Comparison of ENCODE assay signal across 12 cellular contexts in genomic region chr16:29906520-29907244, GRCh38. TPM values are rescaled to one million over a fixed set of nuclear protein-coding genes. Genes with fewer than 3 reads are reported as not detected.
A peak's percentile ranks its signal among the peaks of the same experiment; 100 is the strongest.
DNase-seq lines count a peak whose midpoint lies in the region; FAIRE-seq and TF ChIP-seq lines count a peak whose summit lies in the region.
"Had no signal": no experiment of that assay in that cellular context is flagged by ENCODE, and none has a peak within 500 bp of the region (broad histone marks: within the 10 kb centered on the region; RNA-seq: fewer than 3 reads in every experiment).

No MANE protein-coding gene starts in this region.

- H3K36me3 Mint-ChIP-seq in astrocyte (ENCODE audit: low read depth, unreplicated experiment): peaks cover 9% of the 10 kb centered on the region

- no peak overlapping the region for H3K27ac Mint-ChIP-seq in astrocyte (ENCODE audit: unreplicated experiment)

- no peak for TF ChIP-seq CTCF in astrocyte (IDR thresholded peaks at IDR 0.05; ENCODE audit: insufficient read depth, low read depth, low read length)

- H3K27ac ChIP-seq in astrocyte (ENCODE audit: low read depth, low read length): no peak overlapping the region

- peaks cover 4% of the 10 kb centered on the region for H3K79me2 ChIP-seq in astrocyte (ENCODE audit: insufficient read depth, low read length)

- no peaks in the 10 kb centered on the region for H3K27me3 Mint-ChIP-seq in astrocyte (ENCODE audit: low read depth, unreplicated experiment)

- intact Hi-C loops in posterior vena cava (cut with DNase I): no loop called here

- peak overlapping the region; percentile 34 for H3K4me3 Mint-ChIP-seq in astrocyte (ENCODE audit: unreplicated experiment)

- H3K9me3 Mint-ChIP-seq in astrocyte (ENCODE audit: unreplicated experiment): no peaks in the 10 kb centered on the region

- no peak overlapping the region for H3K4me2 ChIP-seq in astrocyte (ENCODE audit: low read length)

- DNase-seq in H7 (peak; percentile 55), astrocyte (ENCODE audit: low read depth) (no peak), posterior vena cava (ENCODE audit: low spot score) (peak; percentile 64), cerebellar cortex (ENCODE audit: low spot score) (no peak), GM12891 (ENCODE audit: insufficient read length, low spot score) (no peak), RCC 7860 (ENCODE audit: low spot score) (no peak)
- DNase-seq: C1 segment of cervical spinal cord, KG1, NCI-H1105 treated with DMSO at 0.1 percent for 48 hours, NCI-H1694, NCI-H748 treated with DMSO at 0.1 percent for 48 hours had no signal

- FAIRE-seq in astrocyte (lab: Jason Lieb, UNC) (no peak), GM12891 (lab: Jason Lieb, UNC) (no peak), RCC 7860 (lab: Jason Lieb, UNC) (no peak)
- FAIRE-seq: D721Med had no signal

- H3K4me3 ChIP-seq in H7 (ENCODE audit: insufficient read depth, low read depth, low read length) (no peak overlapping the region), astrocyte (ENCODE audit: insufficient read depth, low read depth, low read length) (no peak overlapping the region)

- no peaks in the 10 kb centered on the region for H3K9me3 ChIP-seq in astrocyte (ENCODE audit: insufficient read depth, low read depth, low read length)

- no peak overlapping the region for H2AFZ ChIP-seq in astrocyte (ENCODE audit: low read depth, low read length)

- no peak for TF ChIP-seq POLR2A in GM12891 (IDR thresholded peaks at IDR 0.05; ENCODE audit: low read depth, low read length)

- H3K9ac ChIP-seq in astrocyte (ENCODE audit: low read length): no peak overlapping the region

- H3K36me3 ChIP-seq in H7 (replicated peaks; ENCODE audit: control insufficient read depth, insufficient read depth, low read length) (peaks cover 8% of the 10 kb centered on the region), astrocyte (ENCODE audit: insufficient read depth, low read length) (peaks cover 3% of the 10 kb centered on the region)

- no peaks in the 10 kb centered on the region; the same call in 1 of the 2 replicates for H3K27me3 ChIP-seq in H7 (ENCODE audit: control insufficient read depth, insufficient read depth, low read length)
- H3K27me3 ChIP-seq in astrocyte (ENCODE audit: insufficient read depth, low read length): no peaks in the 10 kb centered on the region

- no peaks in the 10 kb centered on the region for H3K4me1 ChIP-seq in astrocyte (ENCODE audit: insufficient read depth, low read length)

- peaks cover 19% of the 10 kb centered on the region for H4K20me1 ChIP-seq in astrocyte (ENCODE audit: insufficient read depth, low read length)

- H3K4me1 Mint-ChIP-seq in astrocyte (ENCODE audit: low read depth, unreplicated experiment): peaks cover 14% of the 10 kb centered on the region

TF ChIP-seq in GM12891, 5 proteins besides CTCF, POLR2A, EP300 and RAD21:
- TF ChIP-seq POU2F2 (IDR thresholded peaks at IDR 0.05; ENCODE audit: low read depth, low read length) (no peak), TAF1 (IDR thresholded peaks at IDR 0.05; ENCODE audit: low read depth, low read length) (no peak), POLR2AphosphoS5 (IDR thresholded peaks at IDR 0.05; ENCODE audit: low read depth, low read length) (no peak), SPI1 (IDR thresholded peaks at IDR 0.05; ENCODE audit: low read depth, low read length) (no peak), PAX5 (IDR thresholded peaks at IDR 0.05; ENCODE audit: insufficient read depth, low read length, severe bottlenecking) (no peak)

RNA-seq across cellular contexts. Expression of gene ASPHD1, which starts 6.4 kb away (rescaled TPM):
- total RNA-seq in H7 (2014; rRNA removed; shearing (Covaris generic)): 24.4 and 24.6 TPM in 2 replicates
- total RNA-seq in astrocyte (43.3 and 44.8 TPM in 2 replicates), posterior vena cava (under 1 TPM; 0.33 to 0.51 TPM)
- polyA plus RNA-seq in GM12891 (2012; ENCODE audit: low read depth, missing spikeins): 0.28 TPM

RNA-seq across cellular contexts. Expression of gene SEZ6L2, which starts 7.3 kb away (rescaled TPM):
- 47.3 and 59.0 TPM in 2 replicates for total RNA-seq in H7 (2014; rRNA removed; shearing (Covaris generic))
- total RNA-seq in astrocyte: 69.6 and 90.6 TPM in 2 replicates
- 1 to 10 TPM in 1 of 2 donors, under 1 TPM in 1; 0.86 to 1.2 TPM for total RNA-seq in posterior vena cava
- polyA plus RNA-seq in GM12891 (2012; ENCODE audit: low read depth, missing spikeins): not detected

RNA-seq across cellular contexts. Expression of gene KCTD13, which starts 19.3 kb away (rescaled TPM):
- total RNA-seq in H7 (2014; rRNA removed; shearing (Covaris generic)): 8.3 and 9.1 TPM in 2 replicates
- 25.1 and 27.1 TPM in 2 replicates for total RNA-seq in astrocyte
- 10 to 100 TPM; 13.1 to 16.1 TPM for total RNA-seq in posterior vena cava
- 12.8 TPM for polyA plus RNA-seq in GM12891 (2012; ENCODE audit: low read depth, missing spikeins)

RNA-seq across cellular contexts. Expression of gene CDIPT, which starts 43.7 kb away (rescaled TPM):
- total RNA-seq in H7 (2014; rRNA removed; shearing (Covaris generic)): 91.3 and 97.6 TPM in 2 replicates
- total RNA-seq in astrocyte (88.1 and 92.0 TPM in 2 replicates), posterior vena cava (10 to 100 TPM; 54.6 to 75.6 TPM)
- polyA plus RNA-seq in GM12891 (2012; ENCODE audit: low read depth, missing spikeins): 21.7 TPM

RNA-seq across cellular contexts. Expression of gene TMEM219, which starts 55.2 kb away (rescaled TPM):
- 88.0 and 97.6 TPM in 2 replicates for total RNA-seq in H7 (2014; rRNA removed; shearing (Covaris generic))
- 96.6 and 104 TPM in 2 replicates for total RNA-seq in astrocyte
- total RNA-seq in posterior vena cava: 10 to 100 TPM; 58.4 to 80.9 TPM
- 63.7 TPM for polyA plus RNA-seq in GM12891 (2012; ENCODE audit: low read depth, missing spikeins)

Comparison
In these comparisons a context has a peak if more than half of its experiments do, and no peak if none do; other contexts are left out.
1. DNase-seq: peak in H7 (single experiment) and posterior vena cava (single experiment); none in astrocyte (single experiment), cerebellar cortex (single experiment), GM12891 (single experiment) and RCC 7860 (single experiment).
2. RNA of gene ASPHD1, which starts 6.4 kb away (total RNA-seq): 43.3 to 44.8 TPM in astrocyte and 24.4 to 24.6 TPM in H7; 0.33 to 0.51 TPM in posterior vena cava; every median in the first group is over 10 times any median in the second.
3. RNA of gene SEZ6L2, which starts 7.3 kb away (total RNA-seq): 69.6 to 90.6 TPM in astrocyte and 47.3 to 59.0 TPM in H7; 0.86 to 1.2 TPM in posterior vena cava; every median in the first group is over 10 times any median in the second.